In genomic region chr19:41546386-41546789, GRCh38 we compare ENCODE assay signal across 10 cellular contexts. TPM values are rescaled to one million over a fixed set of nuclear protein-coding genes. Genes with fewer than 3 reads are reported as not detected.
DNase-seq lines count a peak whose midpoint lies in the region; ATAC-seq lines count a peak whose summit lies in the region.
"Had no signal": no experiment of that assay in that cellular context is flagged by ENCODE, and none has a peak within 500 bp of the region (broad histone marks: within the 10 kb centered on the region; RNA-seq: fewer than 3 reads in every experiment).

No MANE protein-coding gene starts in this region.

- ATAC-seq in HG03097 (IDR thresholded peaks at IDR 0.05; ENCODE audit: low FRiP score, unreplicated experiment) (no peak), HG02798 (IDR thresholded peaks at IDR 0.05; ENCODE audit: poor library complexity, unreplicated experiment) (no peak)

- peak overlapping the region; percentile 7 for H3K27ac ChIP-seq in skeletal muscle tissue (ENCODE audit: low read depth, low read length)
- H3K27ac ChIP-seq: 22Rv1, cardiac muscle cell had no signal

- H3K36me3 ChIP-seq in skeletal muscle tissue (ENCODE audit: control insufficient read depth in 3 of 3, insufficient read depth in 3 of 3, low read length in 3 of 3): no peaks in the 10 kb centered on the region
- H3K36me3 ChIP-seq: cardiac muscle cell had no signal

- H3K9me3 ChIP-seq in skeletal muscle tissue (ENCODE audit: control insufficient read depth in 3 of 3, low read length in 3 of 3): no peaks in the 10 kb centered on the region

- peaks cover 10 to 13% (median 13%) of the 10 kb centered on the region in 3 donors for H3K4me1 ChIP-seq in skeletal muscle tissue (ENCODE audit: control insufficient read depth in 3 of 3, insufficient read depth in 3 of 3, low read length in 3 of 3)

- H3K27me3 ChIP-seq in skeletal muscle tissue (ENCODE audit: control insufficient read depth in 3 of 3, insufficient read depth in 3 of 3, low read length in 3 of 3): peaks cover 3 to 18% (median 4%) of the 10 kb centered on the region in 3 donors
- H3K27me3 ChIP-seq: cardiac muscle cell had no signal

- DNase-seq in SIG-M5 treated with dmso at 0.1 percent for 504 hours (lab: John Stamatoyannopoulos, UW; ENCODE audit: unreplicated experiment) (peak; percentile 22), SIG-M5 (lab: John Stamatoyannopoulos, UW) (no peak), MV-4-11 (lab: John Stamatoyannopoulos, UW) (peak; percentile 88), mucosa of gallbladder (ENCODE audit: low spot score) (no peak)
- peak; percentile 44 for DNase-seq in central memory CD4-positive, alpha-beta T cell

- no peak overlapping the region for H3K9ac ChIP-seq in skeletal muscle tissue (ENCODE audit: low read depth in 1 of 3, low read length in 3 of 3)

- H3K4me3 ChIP-seq in skeletal muscle tissue (ENCODE audit: low read length in 3 of 3): no peak overlapping the region
- H3K4me3 ChIP-seq: cardiac muscle cell had no signal

RNA-seq across cellular contexts. Expression of gene CEACAM21, which starts 29.6 kb away (rescaled TPM):
- 1.6 TPM for total RNA-seq in skeletal muscle tissue
- 2.4 TPM for total RNA-seq in mucosa of gallbladder

Comparison
In these comparisons a context has a peak if more than half of its experiments do, and no peak if none do; other contexts are left out.
1. DNase-seq: peak in SIG-M5 treated with dmso at 0.1 percent for 504 hours (single experiment), MV-4-11 (single experiment) and central memory CD4-positive, alpha-beta T cell (single experiment); none in SIG-M5 (single experiment) and mucosa of gallbladder (single experiment).